Comparison of ENCODE assay signal across 12 cellular contexts in genomic region chr18:59055345-59056032, GRCh38.
A peak's percentile ranks its signal among the peaks of the same experiment; 100 is the strongest.
DNase-seq lines count a peak whose midpoint lies in the region; TF ChIP-seq lines count a peak whose summit lies in the region.
"Had no signal": no experiment of that assay in that cellular context is flagged by ENCODE, and none has a peak within 500 bp of the region (broad histone marks: within the 10 kb centered on the region; RNA-seq: fewer than 3 reads in every experiment).

No MANE protein-coding gene starts in this region.

- H3K4me3 ChIP-seq in prostate gland: no peak overlapping the region
- H3K4me3 ChIP-seq: colonic mucosa had no signal

- H3K27me3 ChIP-seq in prostate gland (replicated peaks; ENCODE audit: insufficient read depth): no peaks in the 10 kb centered on the region
- H3K27me3 ChIP-seq: colonic mucosa had no signal

- H3K9me3 ChIP-seq in prostate gland: no peaks in the 10 kb centered on the region
- H3K9me3 ChIP-seq: colonic mucosa had no signal

- DNase-seq in Daoy (ENCODE audit: low read depth) (peak; percentile 9), NCI-H69 (lab: John Stamatoyannopoulos, UW) (peak; percentile 62), dermis blood vessel endothelial cell (peak; percentile 50), prostate gland (ENCODE audit: low spot score) (no peak), AG08396 (ENCODE audit: low spot score) (no peak), OCI-M1 (lab: John Stamatoyannopoulos, UW) (no peak), posterior vena cava (ENCODE audit: low spot score) (no peak)
- DNase-seq in stimulated activated CD4-positive, alpha-beta T cell treated with anti-CD3 and anti-CD28 coated beads, Interleukin-12 subunit alpha, Interleukin-12 subunit beta, amount 100 ng/mL, for 4 hours: no peak
- DNase-seq: activated naive CD4-positive, alpha-beta T cell; CD4-positive, alpha-beta memory T cell; colonic mucosa; T-helper 9 cell had no signal

- 91% methylated on average over 4 of the region's 4 CpGs for WGBS in prostate gland

- TF ChIP-seq POLR2A in prostate gland (IDR thresholded peaks at IDR 0.05): no peak

- intact Hi-C loops in prostate gland (cut with DNase I) (loop anchor here (1.0 to 5.0 kb wide), 4 partner anchors 88 to 276 kb away; partner anchors contain the start of gene ZNF532), posterior vena cava (cut with DNase I) (loop anchor here (2.0 kb wide), 1 partner anchor 275 kb away; no protein-coding TSS in a partner anchor)

- no peaks in the 10 kb centered on the region for H3K36me3 ChIP-seq in prostate gland
- H3K36me3 ChIP-seq: colonic mucosa had no signal

- peaks cover 18% of the 10 kb centered on the region for H3K4me1 ChIP-seq in prostate gland (replicated peaks)
- H3K4me1 ChIP-seq: colonic mucosa had no signal

- H3K27ac ChIP-seq in prostate gland: peak overlapping the region; percentile 90 to 95
- H3K27ac ChIP-seq: colonic mucosa had no signal

- TF ChIP-seq CTCF in prostate gland (IDR thresholded peaks at IDR 0.05): peak in 1 of 4 experiments; percentile 22

Comparison
In these comparisons a context has a peak if more than half of its experiments do, and no peak if none do; other contexts are left out.
1. DNase-seq: peak in Daoy (single experiment), NCI-H69 (single experiment) and dermis blood vessel endothelial cell (single experiment); none in prostate gland (single experiment), AG08396 (single experiment), OCI-M1 (single experiment), stimulated activated CD4-positive, alpha-beta T cell treated with anti-CD3 and anti-CD28 coated beads, Interleukin-12 subunit alpha, Interleukin-12 subunit beta, amount 100 ng/mL, for 4 hours (single experiment) and posterior vena cava (single experiment).